1 cellular context compared by ENCODE assay signal in genomic region chr16:49884033-49884707, GRCh38.
TF ChIP-seq lines count a peak whose summit lies in the region.

No MANE protein-coding gene starts in this region.

TF ChIP-seq in HepG2, 621 proteins besides CTCF, POLR2A, EP300 and RAD21 (continued from another document and continues in another):
- peak; percentile 54 for TF ChIP-seq HMG20A (CRISPR knock-in tag; IDR thresholded peaks at IDR 0.05; ENCODE audit: borderline replicate concordance)
- TF ChIP-seq SMYD3 (CRISPR knock-in tag; IDR thresholded peaks at IDR 0.05): no peak
- TF ChIP-seq HNRNPLL (IDR thresholded peaks at IDR 0.05; ENCODE audit: low read depth, low read length, poor library complexity, severe bottlenecking): no peak
- TF ChIP-seq, protein P1, sequence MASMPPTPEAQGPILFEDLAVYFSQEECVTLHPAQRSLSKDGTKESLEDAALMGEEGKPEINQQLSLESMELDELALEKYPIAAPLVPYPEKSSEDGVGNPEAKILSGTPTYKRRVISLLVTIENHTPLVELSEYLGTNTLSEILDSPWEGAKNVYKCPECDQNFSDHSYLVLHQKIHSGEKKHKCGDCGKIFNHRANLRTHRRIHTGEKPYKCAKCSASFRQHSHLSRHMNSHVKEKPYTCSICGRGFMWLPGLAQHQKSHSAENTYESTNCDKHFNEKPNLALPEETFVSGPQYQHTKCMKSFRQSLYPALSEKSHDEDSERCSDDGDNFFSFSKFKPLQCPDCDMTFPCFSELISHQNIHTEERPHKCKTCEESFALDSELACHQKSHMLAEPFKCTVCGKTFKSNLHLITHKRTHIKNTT (CRISPR knock-in tag; IDR thresholded peaks at IDR 0.05): no peak
- TF ChIP-seq ZNF121 (CRISPR knock-in tag; IDR thresholded peaks at IDR 0.05): no peak
- TF ChIP-seq GABPB1 (CRISPR knock-in tag; IDR thresholded peaks at IDR 0.05): peak; percentile 54; the same call in 1 of the 2 replicates
- no peak for TF ChIP-seq MTF1 (CRISPR knock-in tag; IDR thresholded peaks at IDR 0.05)
- 0 out of 2 replicates have a peak, but pooled peaks have one; percentile 52 for TF ChIP-seq TEF (CRISPR knock-in tag; IDR thresholded peaks at IDR 0.05)
- peak; percentile 24; the same call in 1 of the 2 replicates for TF ChIP-seq KDM6A (CRISPR knock-in tag; IDR thresholded peaks at IDR 0.05; ENCODE audit: low read depth)
- no peak for TF ChIP-seq JUND (CRISPR knock-in tag; IDR thresholded peaks at IDR 0.05)
- TF ChIP-seq POGZ (CRISPR knock-in tag; IDR thresholded peaks at IDR 0.05): peak; percentile 45; the same call in 1 of the 2 replicates
- no peak for TF ChIP-seq ZNF205 (CRISPR knock-in tag; IDR thresholded peaks at IDR 0.05)
- TF ChIP-seq, protein P2, sequence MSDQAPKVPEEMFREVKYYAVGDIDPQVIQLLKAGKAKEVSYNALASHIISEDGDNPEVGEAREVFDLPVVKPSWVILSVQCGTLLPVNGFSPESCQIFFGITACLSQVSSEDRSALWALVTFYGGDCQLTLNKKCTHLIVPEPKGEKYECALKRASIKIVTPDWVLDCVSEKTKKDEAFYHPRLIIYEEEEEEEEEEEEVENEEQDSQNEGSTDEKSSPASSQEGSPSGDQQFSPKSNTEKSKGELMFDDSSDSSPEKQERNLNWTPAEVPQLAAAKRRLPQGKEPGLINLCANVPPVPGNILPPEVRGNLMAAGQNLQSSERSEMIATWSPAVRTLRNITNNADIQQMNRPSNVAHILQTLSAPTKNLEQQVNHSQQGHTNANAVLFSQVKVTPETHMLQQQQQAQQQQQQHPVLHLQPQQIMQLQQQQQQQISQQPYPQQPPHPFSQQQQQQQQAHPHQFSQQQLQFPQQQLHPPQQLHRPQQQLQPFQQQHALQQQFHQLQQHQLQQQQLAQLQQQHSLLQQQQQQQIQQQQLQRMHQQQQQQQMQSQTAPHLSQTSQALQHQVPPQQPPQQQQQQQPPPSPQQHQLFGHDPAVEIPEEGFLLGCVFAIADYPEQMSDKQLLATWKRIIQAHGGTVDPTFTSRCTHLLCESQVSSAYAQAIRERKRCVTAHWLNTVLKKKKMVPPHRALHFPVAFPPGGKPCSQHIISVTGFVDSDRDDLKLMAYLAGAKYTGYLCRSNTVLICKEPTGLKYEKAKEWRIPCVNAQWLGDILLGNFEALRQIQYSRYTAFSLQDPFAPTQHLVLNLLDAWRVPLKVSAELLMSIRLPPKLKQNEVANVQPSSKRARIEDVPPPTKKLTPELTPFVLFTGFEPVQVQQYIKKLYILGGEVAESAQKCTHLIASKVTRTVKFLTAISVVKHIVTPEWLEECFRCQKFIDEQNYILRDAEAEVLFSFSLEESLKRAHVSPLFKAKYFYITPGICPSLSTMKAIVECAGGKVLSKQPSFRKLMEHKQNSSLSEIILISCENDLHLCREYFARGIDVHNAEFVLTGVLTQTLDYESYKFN (CRISPR knock-in tag; conservative IDR thresholded peaks at IDR 0.05): peak; percentile 63
- no peak for TF ChIP-seq AGO2 (optimal IDR thresholded peaks at IDR 0.05; ENCODE audit: low read depth, low read length)
- TF ChIP-seq, protein P3, sequence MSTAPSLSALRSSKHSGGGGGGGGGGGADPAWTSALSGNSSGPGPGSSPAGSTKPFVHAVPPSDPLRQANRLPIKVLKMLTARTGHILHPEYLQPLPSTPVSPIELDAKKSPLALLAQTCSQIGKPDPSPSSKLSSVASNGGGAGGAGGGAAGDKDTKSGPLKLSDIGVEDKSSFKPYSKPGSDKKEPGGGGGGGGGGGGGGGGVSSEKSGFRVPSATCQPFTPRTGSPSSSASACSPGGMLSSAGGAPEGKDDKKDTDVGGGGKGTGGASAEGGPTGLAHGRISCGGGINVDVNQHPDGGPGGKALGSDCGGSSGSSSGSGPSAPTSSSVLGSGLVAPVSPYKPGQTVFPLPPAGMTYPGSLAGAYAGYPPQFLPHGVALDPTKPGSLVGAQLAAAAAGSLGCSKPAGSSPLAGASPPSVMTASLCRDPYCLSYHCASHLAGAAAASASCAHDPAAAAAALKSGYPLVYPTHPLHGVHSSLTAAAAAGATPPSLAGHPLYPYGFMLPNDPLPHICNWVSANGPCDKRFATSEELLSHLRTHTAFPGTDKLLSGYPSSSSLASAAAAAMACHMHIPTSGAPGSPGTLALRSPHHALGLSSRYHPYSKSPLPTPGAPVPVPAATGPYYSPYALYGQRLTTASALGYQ (CRISPR knock-in tag; IDR thresholded peaks at IDR 0.05): no peak
- TF ChIP-seq POLR2G (IDR thresholded peaks at IDR 0.05; ENCODE audit: low read depth, low read length): no peak
- no peak for TF ChIP-seq MEF2D (CRISPR knock-in tag; IDR thresholded peaks at IDR 0.05)
- no peak for TF ChIP-seq ZFP36 (IDR thresholded peaks at IDR 0.05; ENCODE audit: borderline replicate concordance, low read depth, low read length, partially characterized antibody)
- no peak for TF ChIP-seq ETS1 (CRISPR knock-in tag; IDR thresholded peaks at IDR 0.05)
- TF ChIP-seq E2F5 (CRISPR knock-in tag; conservative IDR thresholded peaks at IDR 0.05): no peak
- peak; percentile 54; the same call in 1 of the 2 replicates for TF ChIP-seq NR2C2 (CRISPR knock-in tag; IDR thresholded peaks at IDR 0.05; ENCODE audit: borderline replicate concordance)
- no peak for TF ChIP-seq ZNF263 (CRISPR knock-in tag; IDR thresholded peaks at IDR 0.05)
- TF ChIP-seq BCLAF1 (IDR thresholded peaks at IDR 0.05): no peak
- no peak for TF ChIP-seq FOXM1 (CRISPR knock-in tag; IDR thresholded peaks at IDR 0.05)
- TF ChIP-seq RXRB (CRISPR knock-in tag; IDR thresholded peaks at IDR 0.05; ENCODE audit: borderline replicate concordance): peak; percentile 46; the same call in 1 of the 2 replicates
- 0 out of 2 replicates have a peak, but pooled peaks have one; percentile 41 for TF ChIP-seq ELF3 (CRISPR knock-in tag; IDR thresholded peaks at IDR 0.05)
- TF ChIP-seq CBX5 (CRISPR knock-in tag; IDR thresholded peaks at IDR 0.05; ENCODE audit: borderline replicate concordance): peak; percentile 43; the same call in 1 of the 2 replicates
- no peak for TF ChIP-seq POLR2AphosphoS2 (IDR thresholded peaks at IDR 0.05; ENCODE audit: low read depth, low read length)
- TF ChIP-seq TRIM22 (IDR thresholded peaks at IDR 0.05): no peak
- TF ChIP-seq FOXJ3 (CRISPR knock-in tag; IDR thresholded peaks at IDR 0.05; ENCODE audit: borderline replicate concordance): no peak
- no peak; the same call in 1 of the 2 replicates for TF ChIP-seq ZMYM4 (CRISPR knock-in tag; IDR thresholded peaks at IDR 0.05)
- peak; percentile 53; the same call in 1 of the 2 replicates for TF ChIP-seq SOX13 (IDR thresholded peaks at IDR 0.05)
- TF ChIP-seq SOX13 (CRISPR knock-in tag; conservative IDR thresholded peaks at IDR 0.05 in 1 of 2, IDR thresholded peaks at IDR 0.05 in 1 of 2): peak in 1 of 2 experiments; percentile 76; a peak in 2 of 4 replicates
- peak; percentile 55; the same call in 1 of the 2 replicates for TF ChIP-seq ESRRA (CRISPR knock-in tag; IDR thresholded peaks at IDR 0.05; ENCODE audit: low read depth)
- no peak for TF ChIP-seq BORCS8-MEF2B (CRISPR knock-in tag; IDR thresholded peaks at IDR 0.05)
- 0 out of 2 replicates have a peak, but pooled peaks have one; percentile 43 for TF ChIP-seq PHF21A (CRISPR knock-in tag; IDR thresholded peaks at IDR 0.05)
- TF ChIP-seq ZNF30 (CRISPR knock-in tag; IDR thresholded peaks at IDR 0.05): no peak
- TF ChIP-seq SRSF4 (IDR thresholded peaks at IDR 0.05; ENCODE audit: low read depth, low read length, poor library complexity, severe bottlenecking): no peak
- TF ChIP-seq, protein P4, sequence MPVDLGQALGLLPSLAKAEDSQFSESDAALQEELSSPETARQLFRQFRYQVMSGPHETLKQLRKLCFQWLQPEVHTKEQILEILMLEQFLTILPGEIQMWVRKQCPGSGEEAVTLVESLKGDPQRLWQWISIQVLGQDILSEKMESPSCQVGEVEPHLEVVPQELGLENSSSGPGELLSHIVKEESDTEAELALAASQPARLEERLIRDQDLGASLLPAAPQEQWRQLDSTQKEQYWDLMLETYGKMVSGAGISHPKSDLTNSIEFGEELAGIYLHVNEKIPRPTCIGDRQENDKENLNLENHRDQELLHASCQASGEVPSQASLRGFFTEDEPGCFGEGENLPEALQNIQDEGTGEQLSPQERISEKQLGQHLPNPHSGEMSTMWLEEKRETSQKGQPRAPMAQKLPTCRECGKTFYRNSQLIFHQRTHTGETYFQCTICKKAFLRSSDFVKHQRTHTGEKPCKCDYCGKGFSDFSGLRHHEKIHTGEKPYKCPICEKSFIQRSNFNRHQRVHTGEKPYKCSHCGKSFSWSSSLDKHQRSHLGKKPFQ (CRISPR knock-in tag; IDR thresholded peaks at IDR 0.05; ENCODE audit: insufficient replicate concordance): no peak
- TF ChIP-seq ZZZ3 (CRISPR knock-in tag; IDR thresholded peaks at IDR 0.05; ENCODE audit: borderline replicate concordance): no peak
- TF ChIP-seq ZNF383 (CRISPR knock-in tag; IDR thresholded peaks at IDR 0.05; ENCODE audit: borderline replicate concordance): no peak
- TF ChIP-seq SKI (IDR thresholded peaks at IDR 0.05; ENCODE audit: partially characterized antibody): no peak
- peak; percentile 56; the same call in 1 of the 2 replicates for TF ChIP-seq NFYC (CRISPR knock-in tag; IDR thresholded peaks at IDR 0.05)
- TF ChIP-seq RFX1 (IDR thresholded peaks at IDR 0.05): no peak
- TF ChIP-seq PTBP1 (IDR thresholded peaks at IDR 0.05; ENCODE audit: low read depth, low read length, poor library complexity, severe bottlenecking): no peak
- TF ChIP-seq, protein P5, sequence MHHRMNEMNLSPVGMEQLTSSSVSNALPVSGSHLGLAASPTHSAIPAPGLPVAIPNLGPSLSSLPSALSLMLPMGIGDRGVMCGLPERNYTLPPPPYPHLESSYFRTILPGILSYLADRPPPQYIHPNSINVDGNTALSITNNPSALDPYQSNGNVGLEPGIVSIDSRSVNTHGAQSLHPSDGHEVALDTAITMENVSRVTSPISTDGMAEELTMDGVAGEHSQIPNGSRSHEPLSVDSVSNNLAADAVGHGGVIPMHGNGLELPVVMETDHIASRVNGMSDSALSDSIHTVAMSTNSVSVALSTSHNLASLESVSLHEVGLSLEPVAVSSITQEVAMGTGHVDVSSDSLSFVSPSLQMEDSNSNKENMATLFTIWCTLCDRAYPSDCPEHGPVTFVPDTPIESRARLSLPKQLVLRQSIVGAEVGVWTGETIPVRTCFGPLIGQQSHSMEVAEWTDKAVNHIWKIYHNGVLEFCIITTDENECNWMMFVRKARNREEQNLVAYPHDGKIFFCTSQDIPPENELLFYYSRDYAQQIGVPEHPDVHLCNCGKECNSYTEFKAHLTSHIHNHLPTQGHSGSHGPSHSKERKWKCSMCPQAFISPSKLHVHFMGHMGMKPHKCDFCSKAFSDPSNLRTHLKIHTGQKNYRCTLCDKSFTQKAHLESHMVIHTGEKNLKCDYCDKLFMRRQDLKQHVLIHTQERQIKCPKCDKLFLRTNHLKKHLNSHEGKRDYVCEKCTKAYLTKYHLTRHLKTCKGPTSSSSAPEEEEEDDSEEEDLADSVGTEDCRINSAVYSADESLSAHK (CRISPR knock-in tag; IDR thresholded peaks at IDR 0.05; ENCODE audit: borderline replicate concordance): no peak
